In genomic region chr13:110634558-110634957, GRCh38 we compare ENCODE assay signal across 14 cellular contexts. TPM values are rescaled to one million over a fixed set of nuclear protein-coding genes. Genes with fewer than 3 reads are reported as not detected.
DNase-seq lines count a peak whose midpoint lies in the region; ATAC-seq, FAIRE-seq and TF ChIP-seq lines count a peak whose summit lies in the region.
"Had no signal": no experiment of that assay in that cellular context is flagged by ENCODE, and none has a peak within 500 bp of the region (broad histone marks: within the 10 kb centered on the region; RNA-seq: fewer than 3 reads in every experiment).

No MANE protein-coding gene starts in this region.

- no peak overlapping the region for H3K4me3 ChIP-seq in A549
- no peak overlapping the region for H3K4me3 ChIP-seq in WERI-Rb-1 (ENCODE audit: low read depth, low read length)
- H3K4me3 ChIP-seq: prostate gland, tibial nerve had no signal

- peak; percentile 26 for DNase-seq in A549 (ENCODE audit: low read depth in 1 of 2, low spot score in 1 of 2)
- peak; percentile 70 for DNase-seq in HK-2 (ENCODE audit: unreplicated experiment)
- DNase-seq in WERI-Rb-1 = peak; percentile 9
- peak; percentile 91 for DNase-seq in glomerular visceral epithelial cell (ENCODE audit: extremely low spot score)
- no peak for DNase-seq in germinal center (ENCODE audit: low spot score)
- no peak for DNase-seq in activated CD4-positive, alpha-beta T cell treated with anti-CD3 and anti-CD28 coated beads, Interleukin-2, amount 50 U/mL, for 1 hour
- DNase-seq: KBM-7, NCI-H1694, NCI-H524 treated with DMSO at 0.1 percent for 48 hours had no signal

- H3K4me2 ChIP-seq in A549 = no peak overlapping the region

- H3K36me3 ChIP-seq in WERI-Rb-1 = peaks cover 79% of the 10 kb centered on the region

- no peaks in the 10 kb centered on the region for H3K27me3 ChIP-seq in WERI-Rb-1 (ENCODE audit: insufficient read depth, low read depth, severe bottlenecking)
- H3K27me3 ChIP-seq: tibial nerve had no signal

- CTCF ChIA-PET in A549 (lab: Yijun Ruan, JAX) = no interaction called here

- H3K4me1 ChIP-seq in A549 = peaks cover 5% of the 10 kb centered on the region; the same call in 1 of the 3 replicates

- TF ChIP-seq RAD21 in A549 (conservative IDR thresholded peaks at IDR 0.05 in 1 of 2, IDR thresholded peaks at IDR 0.05 in 1 of 2) = no peak

- TF ChIP-seq CTCF in A549 (IDR thresholded peaks at IDR 0.05) (no peak), WERI-Rb-1 (IDR thresholded peaks at IDR 0.05; ENCODE audit: low read depth, low read length) (no peak)

- ATAC-seq in A549 = peak; percentile 74 to 76; a peak in 5 of 6 replicates
- no peak for ATAC-seq in HG02798 (IDR thresholded peaks at IDR 0.05; ENCODE audit: poor library complexity, unreplicated experiment)
- ATAC-seq in GM18502 (IDR thresholded peaks at IDR 0.05; ENCODE audit: poor library complexity, unreplicated experiment) = no peak
- ATAC-seq: activated naive CD4-positive, alpha-beta T cell treated with anti-CD3 and anti-CD28 coated beads, Interleukin-2, amount 50 U/mL, for 72 hours had no signal

- no peaks in the 10 kb centered on the region for H3K9me3 ChIP-seq in A549
- no peaks in the 10 kb centered on the region for H3K9me3 ChIP-seq in WERI-Rb-1 (ENCODE audit: severe bottlenecking)
- H3K9me3 ChIP-seq: prostate gland, tibial nerve had no signal

- no peak for TF ChIP-seq EP300 in A549 (IDR thresholded peaks at IDR 0.05)

- no peak for TF ChIP-seq POLR2A in A549 (IDR thresholded peaks at IDR 0.05; ENCODE audit: low read length)

- 71% methylated on average over 7 of the region's 19 CpGs for WGBS in A549 (ENCODE audit: missing lambda C conversion rate)

- POLR2A ChIA-PET in A549 (lab: Yijun Ruan, JAX) = no interaction called here

- H3K27ac ChIP-seq in A549 (0 out of 6 replicates have a peak overlapping the region, but pooled peaks of 1 of the 2 experiments have one; percentile 45), WERI-Rb-1 (no peak overlapping the region)
- H3K27ac ChIP-seq: prostate gland, tibial nerve had no signal

- FAIRE-seq in A549 (lab: Jason Lieb, UNC) = no peak

TF ChIP-seq in A549, 52 proteins besides CTCF, POLR2A, EP300 and RAD21:
- TF ChIP-seq, protein P1, sequence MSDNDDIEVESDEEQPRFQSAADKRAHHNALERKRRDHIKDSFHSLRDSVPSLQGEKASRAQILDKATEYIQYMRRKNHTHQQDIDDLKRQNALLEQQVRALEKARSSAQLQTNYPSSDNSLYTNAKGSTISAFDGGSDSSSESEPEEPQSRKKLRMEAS (IDR thresholded peaks at IDR 0.05) = peak; percentile 49
- no peak for TF ChIP-seq FOSL2 (IDR thresholded peaks at IDR 0.05)
- TF ChIP-seq FOSL2 (CRISPR knock-in tag; IDR thresholded peaks at IDR 0.05) = peak; percentile 45
- no peak for TF ChIP-seq E2F6 (IDR thresholded peaks at IDR 0.05; ENCODE audit: borderline replicate concordance, low read depth)

RNA-seq across cellular contexts. Expression of gene NAXD, which starts 19.2 kb away (rescaled TPM):
- polyA plus RNA-seq in A549 (2011; rRNA removed) (15.7 and 19.0 TPM in 2 replicates), A549 (2017; fragmentation: RNase III; extraction: RNeasy Plus Mini Kit Qiagen cat#74134 plus additional on column Dnase treatment) (12.5 to 14.2 TPM (median 13.8 TPM) in 3 replicates)
- 17.4 and 17.7 TPM in 2 replicates for polyA plus RNA-seq in A549 (2012; cell fraction: cytosol; rRNA removed)
- 38.7 and 48.2 TPM in 2 replicates for polyA plus RNA-seq in A549 (2012; cell fraction: nucleus; rRNA removed)
- polyA minus RNA-seq in A549 (2011; rRNA and poly(A)+ RNA removed) = 8.5 and 10.7 TPM in 2 replicates

Comparison
In these comparisons a context has a peak if more than half of its experiments do, and no peak if none do; other contexts are left out.
1. ATAC-seq: peak in A549 (2 of 2); none in HG02798 (single experiment) and GM18502 (single experiment).
2. DNase-seq: peak in A549 (2 of 2), HK-2 (single experiment), WERI-Rb-1 (single experiment) and glomerular visceral epithelial cell (single experiment); none in germinal center (single experiment) and activated CD4-positive, alpha-beta T cell treated with anti-CD3 and anti-CD28 coated beads, Interleukin-2, amount 50 U/mL, for 1 hour (single experiment).